1 cellular context compared by ENCODE assay signal in genomic region chr19:4567584-4568071, GRCh38.
TF ChIP-seq lines count a peak whose summit lies in the region.

No MANE protein-coding gene starts in this region.

TF ChIP-seq in IMR-90, 13 proteins besides CTCF, POLR2A, EP300 and RAD21:
- TF ChIP-seq CHD1 (IDR thresholded peaks at IDR 0.05; ENCODE audit: low read depth, low read length) (no peak), SMC3 (IDR thresholded peaks at IDR 0.05; ENCODE audit: low read depth, low read length) (peak; percentile 64), USF2 (IDR thresholded peaks at IDR 0.05; ENCODE audit: low read depth, low read length) (no peak), FOS (IDR thresholded peaks at IDR 0.05; ENCODE audit: low read depth, low read length) (no peak), RCOR1 (IDR thresholded peaks at IDR 0.05; ENCODE audit: insufficient replicate concordance, low read length) (no peak), MXI1 (IDR thresholded peaks at IDR 0.05; ENCODE audit: borderline replicate concordance, low read depth, low read length) (no peak), MAFK (IDR thresholded peaks at IDR 0.05; ENCODE audit: low read depth, low read length) (no peak)
TF ChIP-seq in IMR-90: peak in this region for 1.
